In genomic region chrX:148382983-148383382, GRCh38 we compare ENCODE assay signal across 14 cellular contexts.
"Had no signal": no experiment of that assay in that cellular context is flagged by ENCODE, and none has a peak within 500 bp of the region (broad histone marks: within the 10 kb centered on the region; RNA-seq: fewer than 3 reads in every experiment).

No MANE protein-coding gene starts in this region.

- H3K36me3 Mint-ChIP-seq: memory B cell; natural killer cell; stimulated activated memory B cell treated with anti-CD40 and anti-IgM and Interleukin-4, amounts not matched to agents 10 μg/mL and 1 μg/mL and 100 μg/mL, for 72 hours had no signal

- H3K4me3 Mint-ChIP-seq: activated naive CD4-positive, alpha-beta T cell treated with anti-CD3 and anti-CD28 coated beads, Interleukin-2, amount 10 ng/mL, durations not matched to agents 7 days and 5 days; memory B cell; natural killer cell; stimulated activated memory B cell treated with anti-CD40 and anti-IgM and Interleukin-4, amounts not matched to agents 10 μg/mL and 1 μg/mL and 100 μg/mL, for 72 hours had no signal

- H3K4me3 ChIP-seq: uterus had no signal

- H3K9me3 Mint-ChIP-seq: memory B cell; natural killer cell; stimulated activated memory B cell treated with anti-CD40 and anti-IgM and Interleukin-4, amounts not matched to agents 10 μg/mL and 1 μg/mL and 100 μg/mL, for 72 hours had no signal

- H3K4me1 ChIP-seq: uterus had no signal

- H3K27me3 Mint-ChIP-seq: activated naive CD4-positive, alpha-beta T cell treated with anti-CD3 and anti-CD28 coated beads, Interleukin-2, amount 10 ng/mL, durations not matched to agents 7 days and 5 days; memory B cell; stimulated activated memory B cell treated with anti-CD40 and anti-IgM and Interleukin-4, amounts not matched to agents 10 μg/mL and 1 μg/mL and 100 μg/mL, for 72 hours had no signal

- H3K27ac Mint-ChIP-seq: memory B cell; stimulated activated memory B cell treated with anti-CD40 and anti-IgM and Interleukin-4, amounts not matched to agents 10 μg/mL and 1 μg/mL and 100 μg/mL, for 72 hours had no signal

- H3K36me3 ChIP-seq: uterus had no signal

- H3K9me3 ChIP-seq: uterus had no signal

- DNase-seq: activated CD4-positive, alpha-beta T cell treated with anti-CD3 and anti-CD28 coated beads, Interleukin-2, amount 50 U/mL, for 1 hour; activated CD4-positive, CD25-positive, alpha-beta regulatory T cell; activated CD8-positive, alpha-beta memory T cell treated with anti-CD3 and anti-CD28 coated beads for 24 hours; activated naive CD4-positive, alpha-beta T cell treated with anti-CD3 and anti-CD28 coated beads, Interleukin-2, amount 10 ng/mL, durations not matched to agents 7 days and 5 days; caudate nucleus; left ventricle myocardium superior; natural killer cell; occipital lobe; T-helper 2 cell; uterus had no signal

- ATAC-seq: left ventricle myocardium superior; natural killer cell; stimulated activated memory B cell treated with anti-CD40 and anti-IgM and Interleukin-4, amounts not matched to agents 10 μg/mL and 1 μg/mL and 100 μg/mL, for 72 hours had no signal

- H3K27me3 ChIP-seq: uterus had no signal

- H3K27ac ChIP-seq: uterus had no signal

- FAIRE-seq: colon, endometrium had no signal
